ENCODE assay signal across 8 cellular contexts in genomic region chr2:11465485-11466306, GRCh38. TPM values are rescaled to one million over a fixed set of nuclear protein-coding genes. Genes with fewer than 3 reads are reported as not detected.
DNase-seq lines count a peak whose midpoint lies in the region; ATAC-seq, FAIRE-seq and TF ChIP-seq lines count a peak whose summit lies in the region.

A gene with protein sequence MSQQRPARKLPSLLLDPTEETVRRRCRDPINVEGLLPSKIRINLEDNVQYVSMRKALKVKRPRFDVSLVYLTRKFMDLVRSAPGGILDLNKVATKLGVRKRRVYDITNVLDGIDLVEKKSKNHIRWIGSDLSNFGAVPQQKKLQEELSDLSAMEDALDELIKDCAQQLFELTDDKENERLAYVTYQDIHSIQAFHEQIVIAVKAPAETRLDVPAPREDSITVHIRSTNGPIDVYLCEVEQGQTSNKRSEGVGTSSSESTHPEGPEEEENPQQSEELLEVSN (minus strand): TSS chr2:11466161. CDS start chr2:11465879, 282 bp downstream.

- TF ChIP-seq RAD21 in IMR-90 (IDR thresholded peaks at IDR 0.05; ENCODE audit: low read length): no peak

- POLR2A ChIA-PET in Caco-2 (lab: Charles Lee): interaction anchor here (0.6 kb wide), 1 partner anchor 883 kb away, joined by 3 read pairs; no protein-coding TSS in a partner anchor
- POLR2A ChIA-PET in IMR-90 (lab: Charles Lee; ENCODE audit: unreplicated experiment): no interaction called here
- POLR2A ChIA-PET in OCI-LY7 (lab: Charles Lee): interaction anchor here (0.7 to 1.0 kb wide), 3 partner anchors 15 to 292 kb away, joined by 3 to 4 read pairs (median 3); no protein-coding TSS in a partner anchor

- peak within 1 kb of the TSS; percentile 82 for H3K14ac ChIP-seq in IMR-90 (replicated peaks; ENCODE audit: low read depth, low read length)

- H2AK9ac ChIP-seq in IMR-90 (replicated peaks; ENCODE audit: low read depth, low read length, poor library complexity): peak within 1 kb of the TSS; percentile 91

- H3K79me1 ChIP-seq in IMR-90 (ENCODE audit: low read depth in 1 of 2, low read length in 2 of 2): peaks cover 12 to 44% of the 10 kb centered on the region in 2 experiments; a peak in 3 of 4 replicates

- H4K8ac ChIP-seq in IMR-90 (ENCODE audit: low read depth in 2 of 2, low read length in 2 of 2): peak within 1 kb of the TSS; percentile 91 to 92; a peak in 3 of 4 replicates

- H4K20me1 ChIP-seq in IMR-90 (ENCODE audit: insufficient read depth, low read length): peaks cover 36% of the 10 kb centered on the region
- H4K20me1 ChIP-seq in OCI-LY7 (ENCODE audit: insufficient read depth, low read length): peaks cover 5% of the 10 kb centered on the region

- no peak within 1 kb of the TSS for H2BK15ac ChIP-seq in IMR-90 (ENCODE audit: low read depth, low read length)

- H3K4me3 ChIP-seq in Caco-2 (ENCODE audit: low read depth, low read length): peak within 1 kb of the TSS; percentile 75
- peak within 1 kb of the TSS; percentile 77 for H3K4me3 ChIP-seq in IMR-90 (ENCODE audit: insufficient read depth, low read depth, low read length)
- peak within 1 kb of the TSS; percentile 81 for H3K4me3 ChIP-seq in OCI-LY7 (ENCODE audit: low read depth, low read length, poor library complexity, severe bottlenecking)

- H3K4me2 ChIP-seq in IMR-90 (ENCODE audit: low read depth, low read length) (peak within 1 kb of the TSS; percentile 96), OCI-LY7 (ENCODE audit: low read length) (peak within 1 kb of the TSS; percentile 72)

- CTCF ChIA-PET in Caco-2 (lab: Charles Lee) (interaction anchor here (0.6 to 1.0 kb wide), 5 partner anchors 48 to 118 kb away, joined by 3 to 9 read pairs (median 5); no protein-coding TSS in a partner anchor), IMR-90 (lab: Yijun Ruan, JAX) (interaction anchor here (1.0 kb wide), 1 partner anchor 119 kb away, joined by 3 read pairs; no protein-coding TSS in a partner anchor), OCI-LY7 (lab: Charles Lee; ENCODE audit: unreplicated experiment) (interaction anchor here (0.7 to 1.3 kb wide), 2 partner anchors 8 to 119 kb away, joined by 3 to 7 read pairs; no protein-coding TSS in a partner anchor)

- peak within 1 kb of the TSS; percentile 93 for H3K23ac ChIP-seq in IMR-90 (ENCODE audit: low read depth, low read length)

- peak; percentile 68 for TF ChIP-seq POLR2A in IMR-90 (IDR thresholded peaks at IDR 0.05; ENCODE audit: low read depth, low read length)

- H2AFZ ChIP-seq in IMR-90 (replicated peaks; ENCODE audit: low read length, poor library complexity) (peak within 1 kb of the TSS; percentile 97), OCI-LY7 (ENCODE audit: low read length) (peak within 1 kb of the TSS; percentile 99)

- H2BK5ac ChIP-seq in IMR-90 (ENCODE audit: low read depth, low read length, poor library complexity, severe bottlenecking): peak within 1 kb of the TSS; percentile 95

- in situ Hi-C loops in IMR-90 (cut with MboI; ENCODE audit: low sequenced_read_pairs): no loop called here

- H3K36me3 ChIP-seq in Caco-2 (ENCODE audit: control insufficient read depth, insufficient read depth, low read length) (peaks cover 3% of the 10 kb centered on the region; the same call in 1 of the 2 replicates), IMR-90 (ENCODE audit: control insufficient read depth, insufficient read depth, low read length) (peaks cover 4% of the 10 kb centered on the region), OCI-LY7 (ENCODE audit: insufficient read depth, low read length) (peaks cover 17% of the 10 kb centered on the region)

- H3K27ac ChIP-seq in IMR-90 (ENCODE audit: insufficient read depth, low read length) (peak within 1 kb of the TSS; percentile 98), OCI-LY7 (ENCODE audit: low read depth, low read length, poor library complexity, severe bottlenecking) (peak within 1 kb of the TSS; percentile 16)

- H3K9me1 ChIP-seq in IMR-90 (ENCODE audit: insufficient read depth, low read length): peaks cover 16% of the 10 kb centered on the region

- TF ChIP-seq CTCF in Caco-2 (IDR thresholded peaks at IDR 0.05; ENCODE audit: insufficient read depth in 1 of 2, low read depth in 1 of 2, low read length in 1 of 2, severe bottlenecking in 1 of 2, unreplicated experiment in 1 of 2) (no peak), IMR-90 (conservative IDR thresholded peaks at IDR 0.05; ENCODE audit: low read depth, low read length) (no peak), OCI-LY7 (conservative IDR thresholded peaks at IDR 0.05; ENCODE audit: low read length) (no peak)

- H3K9me3 Mint-ChIP-seq in Caco-2 (ENCODE audit: unreplicated experiment): no peaks in the 10 kb centered on the region

- no peaks in the 10 kb centered on the region for H3K27me3 Mint-ChIP-seq in Caco-2 (ENCODE audit: insufficient read depth, unreplicated experiment)

- H3K56ac ChIP-seq in IMR-90 (ENCODE audit: extremely low read depth, insufficient read depth, low read length): peak within 1 kb of the TSS; percentile 32; the same call in 1 of the 2 replicates

- WGBS in IMR-90 (ENCODE audit: extremely low coverage in 2 of 2, insufficient read length in 1 of 2), 2 experiments: 0% methylated on average over 46 of the region's 86 CpGs; no CpG with 5 or more reads in 1 of the 2 experiments

- peak within 1 kb of the TSS; percentile 73 for H3K9ac ChIP-seq in IMR-90 (ENCODE audit: low read depth, low read length)

- no peaks in the 10 kb centered on the region for H3K9me3 ChIP-seq in Caco-2
- no peaks in the 10 kb centered on the region for H3K9me3 ChIP-seq in IMR-90 (ENCODE audit: control insufficient read depth, insufficient read depth, low read length)
- no peaks in the 10 kb centered on the region for H3K9me3 ChIP-seq in OCI-LY7 (ENCODE audit: low read length)

- peaks cover 8% of the 10 kb centered on the region; the same call in 1 of the 2 replicates for H3K4me1 ChIP-seq in Caco-2
- peaks cover 7% of the 10 kb centered on the region; the same call in 1 of the 2 replicates for H3K4me1 ChIP-seq in IMR-90 (ENCODE audit: control insufficient read depth, insufficient read depth, low read length)
- peaks cover 33% of the 10 kb centered on the region for H3K4me1 ChIP-seq in OCI-LY7 (ENCODE audit: insufficient read depth, low read length, poor library complexity, severe bottlenecking)

- peak within 1 kb of the TSS; percentile 55 for H3K18ac ChIP-seq in IMR-90 (ENCODE audit: low read depth, low read length)

- H3K4me1 Mint-ChIP-seq in Caco-2 (ENCODE audit: low read depth, unreplicated experiment): peaks cover 12% of the 10 kb centered on the region

- no TSS peak for BruUV-seq in Caco-2 (replicated peaks; lab: Mats Ljungman, UMichigan)
- BruUV-seq in IMR-90 (replicated peaks; lab: Mats Ljungman, UMichigan): no TSS peak
- BruUV-seq in OCI-LY7 (replicated peaks; lab: Mats Ljungman, UMichigan): no TSS peak

- H2BK20ac ChIP-seq in IMR-90 (ENCODE audit: low read depth, low read length): 0 out of 2 replicates have a peak within 1 kb of the TSS, but pooled peaks have one; percentile 33

- DNase-seq in Caco-2 (peak; percentile 96 to 98), IMR-90 (peak; percentile 90), OCI-LY7 (ENCODE audit: low spot score) (peak; percentile 83), midbrain (lab: John Stamatoyannopoulos, UW) (peak; percentile 94)
- DNase-seq in activated CD8-positive, alpha-beta memory T cell treated with anti-CD3 and anti-CD28 coated beads, Interleukin-2, amount 50 U/mL, for 48 hours: peak; percentile 97
- DNase-seq in stimulated activated CD8-positive, alpha-beta memory T cell treated with anti-CD3 and anti-CD28 coated beads, Interleukin-15, amount 100 ng/mL, for 48 hours (ENCODE audit: low read depth in 2 of 2): peak; percentile 82 to 83

- peak within 1 kb of the TSS; percentile 96 for H3K27ac Mint-ChIP-seq in Caco-2 (ENCODE audit: unreplicated experiment)

- H3K9me2 ChIP-seq in OCI-LY7 (ENCODE audit: insufficient read depth, low read length): no peaks in the 10 kb centered on the region

- ATAC-seq in GM21447 (IDR thresholded peaks at IDR 0.05; ENCODE audit: unreplicated experiment) (peak; percentile 61), IMR-90 (ENCODE audit: low read depth) (peak; percentile 96)

- H2AK5ac ChIP-seq in IMR-90 (ENCODE audit: low read depth, low read length): peak within 1 kb of the TSS; percentile 91

- H3K27me3 ChIP-seq in Caco-2 (replicated peaks; ENCODE audit: control insufficient read depth, insufficient read depth, low read length) (no peaks in the 10 kb centered on the region), IMR-90 (ENCODE audit: control insufficient read depth, insufficient read depth, low read length) (peaks cover 4% of the 10 kb centered on the region)

- H2BK120ac ChIP-seq in IMR-90 (ENCODE audit: low read depth, low read length): peak within 1 kb of the TSS; percentile 44; the same call in 1 of the 2 replicates

- FAIRE-seq in endometrium (lab: Jason Lieb, UNC): peak; percentile 90

- peaks cover 40% of the 10 kb centered on the region for H3K36me3 Mint-ChIP-seq in Caco-2 (ENCODE audit: insufficient read depth, unreplicated experiment)

- H3K79me2 ChIP-seq in OCI-LY7 (ENCODE audit: insufficient read depth, low read depth, low read length): peaks cover 37% of the 10 kb centered on the region

- intact Hi-C loops in Caco-2 (cut with micrococcal nuclease; ENCODE audit: unreplicated experiment): no loop called here
- intact Hi-C loops in IMR-90 (cut with micrococcal nuclease): no loop called here
- intact Hi-C loops in OCI-LY7 (cut with micrococcal nuclease; ENCODE audit: unreplicated experiment): no loop called here

- peak within 1 kb of the TSS; percentile 68 for H4K91ac ChIP-seq in IMR-90 (ENCODE audit: insufficient read depth, low read depth, low read length)

- H4K5ac ChIP-seq in IMR-90 (ENCODE audit: low read depth, low read length): peak within 1 kb of the TSS; percentile 88

- H3K4me3 Mint-ChIP-seq in Caco-2 (ENCODE audit: unreplicated experiment): peak within 1 kb of the TSS; percentile 86

- dilution Hi-C loops in IMR-90 (cut with HindIII; ENCODE audit: low sequenced_read_pairs, unreplicated experiment): no loop called here

- H3K4ac ChIP-seq in IMR-90 (ENCODE audit: low read depth, low read length): peak within 1 kb of the TSS; percentile 76

TF ChIP-seq in IMR-90, 13 proteins besides CTCF, POLR2A, EP300 and RAD21 (continues in another document):
- TF ChIP-seq NFE2L2 (IDR thresholded peaks at IDR 0.05; ENCODE audit: low read depth, low read length) (peak; percentile 36; the same call in 1 of the 2 replicates), CHD1 (IDR thresholded peaks at IDR 0.05; ENCODE audit: low read depth, low read length) (no peak)

RNA-seq across cellular contexts. Expression of the gene that starts here (rescaled TPM):
- total RNA-seq in Caco-2 (2022) (41.6 and 44.5 TPM in 2 replicates), IMR-90 (2012; rRNA removed) (10.9 and 11.7 TPM in 2 replicates), OCI-LY7 (2022) (11.7 and 12.4 TPM in 2 replicates)
- 7.2 and 8.2 TPM in 2 replicates for polyA plus RNA-seq in IMR-90 (2012; rRNA removed)
- 5.7 and 10.5 TPM in 2 replicates for polyA plus RNA-seq in IMR-90 (2012; cell fraction: cytosol; rRNA removed)
- polyA plus RNA-seq in IMR-90 (2012; cell fraction: nucleus; rRNA removed; ENCODE audit: low replicate concordance): 10.2 and 21.8 TPM in 2 replicates
- total RNA-seq in OCI-LY7 (2014; rRNA removed; shearing (Covaris generic)): 13.3 and 14.3 TPM in 2 replicates

Comparison
In these comparisons a context has a peak if more than half of its experiments do, and no peak if none do; other contexts are left out.
1. Peak in every context shown above with its lines: DNase-seq, ATAC-seq, H3K4me3 ChIP-seq and H3K27ac ChIP-seq.